Comparison of ENCODE assay signal across 17 cellular contexts in genomic region chr17:4782652-4783051, GRCh38. TPM values are rescaled to one million over a fixed set of nuclear protein-coding genes. Genes with fewer than 3 reads are reported as not detected.
DNase-seq lines count a peak whose midpoint lies in the region; ATAC-seq and TF ChIP-seq lines count a peak whose summit lies in the region.
"Had no signal": no experiment of that assay in that cellular context is flagged by ENCODE, and none has a peak within 500 bp of the region (broad histone marks: within the 10 kb centered on the region; RNA-seq: fewer than 3 reads in every experiment).

No MANE protein-coding gene starts in this region.

- H3K27ac Mint-ChIP-seq in activated naive CD4-positive, alpha-beta T cell treated with anti-CD3 and anti-CD28 coated beads, Interleukin-2, amount 50 U/mL, for 72 hours = no peak overlapping the region

- no peak overlapping the region for H3K23ac ChIP-seq in IMR-90 (ENCODE audit: low read depth, low read length)

- TF ChIP-seq CTCF in IMR-90 (conservative IDR thresholded peaks at IDR 0.05; ENCODE audit: low read depth, low read length) (no peak), spleen (IDR thresholded peaks at IDR 0.05 in 8 of 11, conservative IDR thresholded peaks at IDR 0.05 in 3 of 11) (peak in 2 of 11 experiments; percentile 25 to 38)

- DNase-seq in activated naive CD4-positive, alpha-beta T cell treated with anti-CD3 and anti-CD28 coated beads, Interleukin-2, amount 50 U/mL, for 72 hours (ENCODE audit: low spot score in 2 of 2) = peak in 1 of 2 donors; percentile 12
- DNase-seq in activated naive CD4-positive, alpha-beta T cell treated with anti-CD3 and anti-CD28 coated beads, Interleukin-2, amount 50 U/mL, for 16 hours = no peak
- DNase-seq in IMR-90 (no peak), dermis blood vessel endothelial cell (peak; percentile 27), spleen (peak; percentile 76), HuH-7 (ENCODE audit: low spot score) (no peak), NCI-H2029 treated with DMSO at 0.1 percent for 48 hours (lab: John Stamatoyannopoulos, UW) (no peak), SIG-M5 treated with dmso at 0.1 percent for 504 hours (lab: John Stamatoyannopoulos, UW; ENCODE audit: unreplicated experiment) (no peak)
- DNase-seq: activated T-cell treated with anti-CD3 and anti-CD28 coated beads, Interleukin-2, amount 50 U/mL, for 4 hours; AML-193; DMS 273 treated with DMSO at 0.1 percent for 48 hours; T-cell had no signal

- H3K9me3 ChIP-seq in IMR-90 (ENCODE audit: control insufficient read depth, insufficient read depth, low read length) (no peaks in the 10 kb centered on the region), spleen (no peaks in the 10 kb centered on the region)
- H3K9me3 ChIP-seq: gastroesophageal sphincter, prostate gland had no signal

- no peaks in the 10 kb centered on the region for H4K20me1 ChIP-seq in IMR-90 (ENCODE audit: insufficient read depth, low read length)

- no peak overlapping the region for H3K18ac ChIP-seq in IMR-90 (ENCODE audit: low read depth, low read length)

- no peaks in the 10 kb centered on the region for H3K9me3 Mint-ChIP-seq in activated naive CD4-positive, alpha-beta T cell treated with anti-CD3 and anti-CD28 coated beads, Interleukin-2, amount 50 U/mL, for 72 hours
- H3K9me3 Mint-ChIP-seq: activated T-cell treated with anti-CD3 and anti-CD28 coated beads, Interleukin-2, amount 50 U/mL, for 4 hours; T-cell had no signal

- H3K36me3 ChIP-seq in IMR-90 (ENCODE audit: control insufficient read depth, insufficient read depth, low read length) (no peaks in the 10 kb centered on the region), spleen (no peaks in the 10 kb centered on the region)
- H3K36me3 ChIP-seq: gastroesophageal sphincter, prostate gland had no signal

- H3K14ac ChIP-seq in IMR-90 (replicated peaks; ENCODE audit: low read depth, low read length) = no peak overlapping the region

- intact Hi-C loops in IMR-90 (cut with micrococcal nuclease) (no loop called here), spleen (cut with DNase I; ENCODE audit: low total_unique reads) (loop anchor here (10.0 kb wide), 1 partner anchor 48 kb away; the partner anchor contains the start of genes CXCL16, MED11 and ZMYND15)

- TF ChIP-seq RAD21 in IMR-90 (IDR thresholded peaks at IDR 0.05; ENCODE audit: low read length) = no peak

- 60% methylated on average over 1 of the region's 28 CpGs; no CpG with 5 or more reads in 1 of the 2 experiments for WGBS in IMR-90 (ENCODE audit: extremely low coverage in 2 of 2, insufficient read length in 1 of 2), 2 experiments
- WGBS in spleen, 5 donors = 31 to 55% (median 35%) methylated on average over 20 to 28 of the region's 28 CpGs

- ATAC-seq in activated naive CD4-positive, alpha-beta T cell treated with anti-CD3 and anti-CD28 coated beads, Interleukin-2, amount 50 U/mL, for 72 hours = peak; percentile 39 to 41
- no peak for ATAC-seq in IMR-90 (ENCODE audit: low read depth)
- ATAC-seq: activated T-cell treated with anti-CD3 and anti-CD28 coated beads, Interleukin-2, amount 50 U/mL, for 4 hours; gastroesophageal sphincter had no signal

- peaks cover 7% of the 10 kb centered on the region; the same call in 1 of the 2 replicates for H3K4me1 ChIP-seq in IMR-90 (ENCODE audit: control insufficient read depth, insufficient read depth, low read length)
- H3K4me1 ChIP-seq in spleen = peaks cover 17 to 34% (median 27%) of the 10 kb centered on the region in 6 donors

- H3K9me1 ChIP-seq in IMR-90 (ENCODE audit: insufficient read depth, low read length) = no peaks in the 10 kb centered on the region

- no peak overlapping the region for H3K4ac ChIP-seq in IMR-90 (ENCODE audit: low read depth, low read length)

- H3K9ac ChIP-seq in IMR-90 (ENCODE audit: low read depth, low read length) = no peak overlapping the region

- peak overlapping the region; percentile 70 for H2AFZ ChIP-seq in IMR-90 (replicated peaks; ENCODE audit: low read length, poor library complexity)

- H2AK9ac ChIP-seq in IMR-90 (replicated peaks; ENCODE audit: low read depth, low read length, poor library complexity) = no peak overlapping the region

- H3K27ac ChIP-seq in IMR-90 (ENCODE audit: insufficient read depth, low read length) (no peak overlapping the region), spleen (no peak overlapping the region)
- H3K27ac ChIP-seq: gastroesophageal sphincter, prostate gland had no signal

- POLR2A ChIA-PET in IMR-90 (lab: Charles Lee; ENCODE audit: unreplicated experiment) = no interaction called here

- H4K5ac ChIP-seq in IMR-90 (ENCODE audit: low read depth, low read length) = no peak overlapping the region

- dilution Hi-C loops in IMR-90 (cut with HindIII; ENCODE audit: low sequenced_read_pairs, unreplicated experiment) = no loop called here

- H2BK15ac ChIP-seq in IMR-90 (ENCODE audit: low read depth, low read length) = no peak overlapping the region

- H3K4me3 ChIP-seq in IMR-90 (ENCODE audit: insufficient read depth, low read depth, low read length) (no peak overlapping the region), spleen (no peak overlapping the region)
- H3K4me3 ChIP-seq: gastroesophageal sphincter, prostate gland had no signal

- H3K79me1 ChIP-seq in IMR-90 (ENCODE audit: low read depth in 1 of 2, low read length in 2 of 2) = no peaks in the 10 kb centered on the region

- H4K91ac ChIP-seq in IMR-90 (ENCODE audit: insufficient read depth, low read depth, low read length) = no peak overlapping the region

- no peak overlapping the region for H2AK5ac ChIP-seq in IMR-90 (ENCODE audit: low read depth, low read length)

- no peak overlapping the region for H3K56ac ChIP-seq in IMR-90 (ENCODE audit: extremely low read depth, insufficient read depth, low read length)

- no TSS peak for BruUV-seq in IMR-90 (replicated peaks; lab: Mats Ljungman, UMichigan)

- no peak overlapping the region for H2BK5ac ChIP-seq in IMR-90 (ENCODE audit: low read depth, low read length, poor library complexity, severe bottlenecking)

- no peak overlapping the region for H2BK20ac ChIP-seq in IMR-90 (ENCODE audit: low read depth, low read length)

- no peak overlapping the region for H3K4me2 ChIP-seq in IMR-90 (ENCODE audit: low read depth, low read length)

- no peaks in the 10 kb centered on the region for H3K36me3 Mint-ChIP-seq in activated naive CD4-positive, alpha-beta T cell treated with anti-CD3 and anti-CD28 coated beads, Interleukin-2, amount 50 U/mL, for 72 hours
- H3K36me3 Mint-ChIP-seq: T-cell had no signal

- in situ Hi-C loops in IMR-90 (cut with MboI; ENCODE audit: low sequenced_read_pairs) = no loop called here

- H2BK120ac ChIP-seq in IMR-90 (ENCODE audit: low read depth, low read length) = no peak overlapping the region

- CTCF ChIA-PET in IMR-90 (lab: Yijun Ruan, JAX) = no interaction called here

- H4K8ac ChIP-seq in IMR-90 (ENCODE audit: low read depth in 2 of 2, low read length in 2 of 2) = no peak overlapping the region

- H3K27me3 ChIP-seq in IMR-90 (ENCODE audit: control insufficient read depth, insufficient read depth, low read length) (peaks cover 56% of the 10 kb centered on the region), spleen (replicated peaks in 1 of 7) (peaks cover 0 to 84% (median 34%) of the 10 kb centered on the region in 7 donors)

- no peak for TF ChIP-seq POLR2A in IMR-90 (IDR thresholded peaks at IDR 0.05; ENCODE audit: low read depth, low read length)
- no peak for TF ChIP-seq POLR2A in spleen (IDR thresholded peaks at IDR 0.05)

TF ChIP-seq in IMR-90, 13 proteins besides CTCF, POLR2A, EP300 and RAD21 (continues in another document):
- no peak for TF ChIP-seq FOS (IDR thresholded peaks at IDR 0.05; ENCODE audit: low read depth, low read length)

RNA-seq across cellular contexts. Expression of gene VMO1, which starts 3.5 kb away (rescaled TPM):
- total RNA-seq in activated naive CD4-positive, alpha-beta T cell treated with anti-CD3 and anti-CD28 coated beads, Interleukin-2, amount 50 U/mL, for 72 hours = under 1 TPM in 1 of 2 donors, not detected in 1; 0.50 TPM
- total RNA-seq in IMR-90 (2012; rRNA removed) (not detected in 2 replicates), dermis blood vessel endothelial cell (0.51 TPM in 1 of 2 replicates, not detected in the other), spleen (10 to 100 TPM in 5 of 7 donors, 1 to 10 TPM in 2; 5.8 to 74.3 (median 16.5) TPM)
- polyA plus RNA-seq in IMR-90 (2012; rRNA removed) (0.14 TPM in 1 of 2 replicates, not detected in the other), spleen (10 to 100 TPM in 1 of 3 donors, 1 to 10 TPM in 2; 5.0 to 10.9 (median 8.4) TPM)
- polyA plus RNA-seq in IMR-90 (2012; cell fraction: cytosol; rRNA removed) = 0.24 TPM in 1 of 2 replicates, not detected in the other
- polyA plus RNA-seq in IMR-90 (2012; cell fraction: nucleus; rRNA removed; ENCODE audit: low replicate concordance) = 0.25 TPM in 2 replicates

RNA-seq across cellular contexts. Expression of gene GLTPD2, which starts 6.1 kb away (rescaled TPM):
- not detected for total RNA-seq in activated naive CD4-positive, alpha-beta T cell treated with anti-CD3 and anti-CD28 coated beads, Interleukin-2, amount 50 U/mL, for 72 hours
- not detected in 2 replicates for total RNA-seq in IMR-90 (2012; rRNA removed)
- not detected in 2 replicates for polyA plus RNA-seq in IMR-90 (2012; rRNA removed)
- not detected in 2 replicates for polyA plus RNA-seq in IMR-90 (2012; cell fraction: cytosol; rRNA removed)
- not detected in 2 replicates for polyA plus RNA-seq in IMR-90 (2012; cell fraction: nucleus; rRNA removed; ENCODE audit: low replicate concordance)
- not detected in 2 replicates for total RNA-seq in dermis blood vessel endothelial cell
- total RNA-seq in spleen = not detected
- polyA plus RNA-seq in spleen = under 1 TPM in 1 of 3 donors, not detected in 2; 0.06 TPM
- total RNA-seq: activated T-cell treated with anti-CD3 and anti-CD28 coated beads, Interleukin-2, amount 50 U/mL, for 4 hours; chondrocyte; gastroesophageal sphincter; prostate gland; RPMI7951; T-cell had no signal

RNA-seq across cellular contexts. Expression of gene TM4SF5, which starts 11.0 kb away (rescaled TPM):
- not detected for total RNA-seq in activated naive CD4-positive, alpha-beta T cell treated with anti-CD3 and anti-CD28 coated beads, Interleukin-2, amount 50 U/mL, for 72 hours
- total RNA-seq in IMR-90 (2012; rRNA removed) (not detected in 2 replicates), dermis blood vessel endothelial cell (not detected in 2 replicates), spleen (not detected)
- polyA plus RNA-seq in IMR-90 (2012; rRNA removed) (not detected in 2 replicates), spleen (not detected)
- polyA plus RNA-seq in IMR-90 (2012; cell fraction: cytosol; rRNA removed) = not detected in 2 replicates
- polyA plus RNA-seq in IMR-90 (2012; cell fraction: nucleus; rRNA removed; ENCODE audit: low replicate concordance) = not detected in 2 replicates
- total RNA-seq: activated T-cell treated with anti-CD3 and anti-CD28 coated beads, Interleukin-2, amount 50 U/mL, for 4 hours; chondrocyte; gastroesophageal sphincter; lower leg skin; prostate gland; RPMI7951; T-cell had no signal

RNA-seq across cellular contexts. Expression of gene PSMB6, which starts 13.3 kb away (rescaled TPM):
- 100 to 1,000 TPM; 133 to 135 TPM for total RNA-seq in activated naive CD4-positive, alpha-beta T cell treated with anti-CD3 and anti-CD28 coated beads, Interleukin-2, amount 50 U/mL, for 72 hours
- total RNA-seq in IMR-90 (2012; rRNA removed) (217 and 244 TPM in 2 replicates), dermis blood vessel endothelial cell (157 and 202 TPM in 2 replicates), spleen (100 to 1,000 TPM in 1 of 7 donors, 10 to 100 TPM in 6; 72.9 to 143 (median 84.0) TPM)
- polyA plus RNA-seq in IMR-90 (2012; rRNA removed) (254 and 291 TPM in 2 replicates), spleen (100 to 1,000 TPM; 106 to 161 (median 124) TPM)
- 313 and 446 TPM in 2 replicates for polyA plus RNA-seq in IMR-90 (2012; cell fraction: cytosol; rRNA removed)
- polyA plus RNA-seq in IMR-90 (2012; cell fraction: nucleus; rRNA removed; ENCODE audit: low replicate concordance) = 108 and 126 TPM in 2 replicates

Comparison
In these comparisons a context has a peak if more than half of its experiments do, and no peak if none do; other contexts are left out.
1. DNase-seq: peak in dermis blood vessel endothelial cell (single experiment) and spleen (single experiment); none in activated naive CD4-positive, alpha-beta T cell treated with anti-CD3 and anti-CD28 coated beads, Interleukin-2, amount 50 U/mL, for 16 hours (single experiment), IMR-90 (single experiment), HuH-7 (single experiment), NCI-H2029 treated with DMSO at 0.1 percent for 48 hours (single experiment) and SIG-M5 treated with dmso at 0.1 percent for 504 hours (single experiment).